Comparison of ENCODE assay signal across 9 cellular contexts in the genomic region with DNA sequence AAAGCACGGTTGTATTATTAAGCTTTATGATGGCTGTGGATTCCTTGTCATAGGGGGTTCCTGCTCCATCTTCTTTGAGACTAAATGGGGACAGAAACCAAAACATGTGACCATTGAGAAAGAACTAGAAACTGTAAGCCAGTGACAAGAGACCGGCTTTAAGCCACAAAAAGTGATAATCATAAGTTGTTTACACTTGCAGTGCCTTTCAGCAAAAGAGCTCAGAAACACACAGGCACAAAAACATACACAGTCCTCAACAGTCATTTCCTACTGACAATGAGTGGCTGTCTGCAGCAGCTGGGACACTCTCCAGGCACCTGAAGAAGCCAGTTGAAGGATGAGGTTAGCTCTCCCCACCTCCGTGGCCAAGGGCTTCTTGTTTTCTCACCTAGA. TPM values are rescaled to one million over a fixed set of nuclear protein-coding genes. Genes with fewer than 3 reads are reported as not detected.
DNase-seq lines count a peak whose midpoint lies in the region; ATAC-seq and TF ChIP-seq lines count a peak whose summit lies in the region.
"Had no signal": no experiment of that assay in that cellular context is flagged by ENCODE, and none has a peak within 500 bp of the region (broad histone marks: within the 10 kb centered on the region; RNA-seq: fewer than 3 reads in every experiment).

No MANE protein-coding gene starts in this region.

- no peak for TF ChIP-seq CTCF in adrenal gland (IDR thresholded peaks at IDR 0.05)

- CTCF ChIA-PET in T-cell (lab: Charles Lee): interaction anchor here (0.6 to 3.5 kb wide), 30 partner anchors 10 to 457 kb away, joined by 3 to 34 read pairs (median 6); partner anchors contain the start of genes ANKRD6 (in 1 of the 2), CASP8AP2 (in 1 of the 2), PNRC1 (in 1 of the 2) and RRAGD (in 1 of the 2)

- H3K36me3 Mint-ChIP-seq in CD4-positive, CD25-positive, alpha-beta regulatory T cell: no peaks in the 10 kb centered on the region
- no peaks in the 10 kb centered on the region for H3K36me3 Mint-ChIP-seq in T-cell

- DNase-seq in CD4-positive, CD25-positive, alpha-beta regulatory T cell: peak in 2 of 3 donors; percentile 17 to 67
- no peak for DNase-seq in T-cell
- DNase-seq in posterior cingulate gyrus: no peak
- no peak for DNase-seq in stimulated activated naive CD4-positive, alpha-beta T cell (lab: John Stamatoyannopoulos, UW)
- no peak for DNase-seq in adrenal gland
- no peak for DNase-seq in NCI-H226

- peak overlapping the region; percentile 15 to 83 (median 24) for H3K27ac Mint-ChIP-seq in CD4-positive, CD25-positive, alpha-beta regulatory T cell
- H3K27ac Mint-ChIP-seq in T-cell: peak overlapping the region; percentile 55 to 74

- peaks cover 14% of the 10 kb centered on the region for H3K4me1 ChIP-seq in CD4-positive, CD25-positive, alpha-beta regulatory T cell (ENCODE audit: control insufficient read depth, insufficient read depth, low read length, poor library complexity, severe bottlenecking)
- no peaks in the 10 kb centered on the region for H3K4me1 ChIP-seq in adrenal gland (replicated peaks in 1 of 2)

- intact Hi-C loops in posterior cingulate gyrus (cut with DNase I) (loop anchor here (5.0 kb wide), 1 partner anchor 40 kb away; the partner anchor contains the start of gene RRAGD), adrenal gland (cut with DNase I) (no loop called here)

- no peaks in the 10 kb centered on the region for H3K9me3 ChIP-seq in CD4-positive, CD25-positive, alpha-beta regulatory T cell (ENCODE audit: control insufficient read depth in 2 of 2, low read length in 2 of 2)
- no peaks in the 10 kb centered on the region for H3K9me3 ChIP-seq in adrenal gland (replicated peaks in 1 of 3)
- H3K9me3 ChIP-seq: lower lobe of right lung had no signal

- peak; percentile 15 to 17 for ATAC-seq in CD4-positive, CD25-positive, alpha-beta regulatory T cell (ENCODE audit: low read depth in 2 of 2)
- ATAC-seq in GM18870 (IDR thresholded peaks at IDR 0.05; ENCODE audit: unreplicated experiment): peak; percentile 40
- peak; percentile 42 for ATAC-seq in HG02885 (IDR thresholded peaks at IDR 0.05; ENCODE audit: poor library complexity, unreplicated experiment)
- ATAC-seq in T-cell (replicated peaks in 1 of 4): no peak

- H3K9me3 Mint-ChIP-seq in CD4-positive, CD25-positive, alpha-beta regulatory T cell: no peaks in the 10 kb centered on the region
- H3K9me3 Mint-ChIP-seq in T-cell: no peaks in the 10 kb centered on the region

- 52 to 60% (median 55%) methylated on average over 3 of the region's 3 CpGs for WGBS in adrenal gland, 4 donors

- H3K4me3 ChIP-seq in CD4-positive, CD25-positive, alpha-beta regulatory T cell (ENCODE audit: low read depth, low read length): peak overlapping the region; percentile 52
- no peak overlapping the region for H3K4me3 ChIP-seq in adrenal gland
- H3K4me3 ChIP-seq: lower lobe of right lung had no signal

- peak overlapping the region; percentile 52 for H3K27ac ChIP-seq in CD4-positive, CD25-positive, alpha-beta regulatory T cell (ENCODE audit: insufficient read depth, low read length, poor library complexity, severe bottlenecking)
- no peak overlapping the region for H3K27ac ChIP-seq in adrenal gland
- H3K27ac ChIP-seq: lower lobe of right lung had no signal

- H3K4me3 Mint-ChIP-seq in CD4-positive, CD25-positive, alpha-beta regulatory T cell: peak overlapping the region in 2 of 4 donors; percentile 3 to 41
- H3K4me3 Mint-ChIP-seq in T-cell: no peak overlapping the region

- POLR2A ChIA-PET in T-cell (lab: Charles Lee): interaction anchor here (0.5 to 1.0 kb wide), 3 partner anchors 19 to 42 kb away, joined by 3 read pairs; partner anchors contain the start of gene UBE2J1 (in 1 of the 2)

- no peaks in the 10 kb centered on the region for H3K27me3 Mint-ChIP-seq in CD4-positive, CD25-positive, alpha-beta regulatory T cell
- no peaks in the 10 kb centered on the region for H3K27me3 Mint-ChIP-seq in T-cell

- no peaks in the 10 kb centered on the region for H3K27me3 ChIP-seq in CD4-positive, CD25-positive, alpha-beta regulatory T cell (ENCODE audit: control insufficient read depth, insufficient read depth, low read length)
- no peaks in the 10 kb centered on the region for H3K27me3 ChIP-seq in adrenal gland

- no peaks in the 10 kb centered on the region for H3K36me3 ChIP-seq in CD4-positive, CD25-positive, alpha-beta regulatory T cell (ENCODE audit: control insufficient read depth, insufficient read depth, low read length)
- no peaks in the 10 kb centered on the region for H3K36me3 ChIP-seq in adrenal gland (replicated peaks in 1 of 2)

- H3K4me1 Mint-ChIP-seq in CD4-positive, CD25-positive, alpha-beta regulatory T cell: peaks cover 7 to 33% (median 16%) of the 10 kb centered on the region in 4 donors
- peaks cover 20 to 25% (median 24%) of the 10 kb centered on the region in 3 donors for H3K4me1 Mint-ChIP-seq in T-cell

- TF ChIP-seq POLR2A in adrenal gland (IDR thresholded peaks at IDR 0.05): no peak

RNA-seq across cellular contexts. Expression of gene UBE2J1, which starts 20.0 kb away (rescaled TPM):
- 30.0 TPM for total RNA-seq in CD4-positive, CD25-positive, alpha-beta regulatory T cell
- polyA plus RNA-seq in CD4-positive, CD25-positive, alpha-beta regulatory T cell: 10 to 100 TPM; 33.8 to 50.6 (median 35.1) TPM
- total RNA-seq in T-cell (10 to 100 TPM; 14.6 to 24.1 (median 22.6) TPM), adrenal gland (10 to 100 TPM; 27.9 to 55.4 (median 37.9) TPM)
- polyA plus RNA-seq in adrenal gland: 10 to 100 TPM; 18.4 to 65.6 (median 22.4) TPM

RNA-seq across cellular contexts. Expression of gene RRAGD, which starts 39.6 kb away (rescaled TPM):
- total RNA-seq in CD4-positive, CD25-positive, alpha-beta regulatory T cell: 1.7 TPM
- under 1 TPM; 0.17 to 0.99 (median 0.62) TPM for polyA plus RNA-seq in CD4-positive, CD25-positive, alpha-beta regulatory T cell
- total RNA-seq in T-cell (1 to 10 TPM; 2.3 to 4.9 (median 4.6) TPM), adrenal gland (10 to 100 TPM; 22.8 to 42.1 (median 37.6) TPM)
- polyA plus RNA-seq in adrenal gland: 10 to 100 TPM in 1 of 3 donors, 1 to 10 TPM in 2; 4.8 to 26.2 (median 9.2) TPM

RNA-seq across cellular contexts. Expression of gene GABRR2, which starts 57.4 kb away (rescaled TPM):
- total RNA-seq in CD4-positive, CD25-positive, alpha-beta regulatory T cell: 1.9 TPM
- not detected for polyA plus RNA-seq in CD4-positive, CD25-positive, alpha-beta regulatory T cell
- 1 to 10 TPM in 1 of 5 donors, under 1 TPM in 4; 0.49 to 1.5 (median 0.73) TPM for total RNA-seq in T-cell
- total RNA-seq in adrenal gland: under 1 TPM in 6 of 8 donors, not detected in 2; 0.44 to 0.83 (median 0.79) TPM
- polyA plus RNA-seq in adrenal gland: under 1 TPM; 0.17 to 0.48 (median 0.42) TPM

Comparison
In these comparisons a context has a peak if more than half of its experiments do, and no peak if none do; other contexts are left out.
1. ATAC-seq: peak in CD4-positive, CD25-positive, alpha-beta regulatory T cell (2 of 2), GM18870 (single experiment) and HG02885 (single experiment); none in T-cell (0 of 4).
2. DNase-seq: peak in CD4-positive, CD25-positive, alpha-beta regulatory T cell (2 of 3); none in T-cell (0 of 34), posterior cingulate gyrus (0 of 10), stimulated activated naive CD4-positive, alpha-beta T cell (0 of 6), adrenal gland (0 of 7) and NCI-H226 (single experiment).